21 cellular contexts compared by ENCODE assay signal in the genomic region with DNA sequence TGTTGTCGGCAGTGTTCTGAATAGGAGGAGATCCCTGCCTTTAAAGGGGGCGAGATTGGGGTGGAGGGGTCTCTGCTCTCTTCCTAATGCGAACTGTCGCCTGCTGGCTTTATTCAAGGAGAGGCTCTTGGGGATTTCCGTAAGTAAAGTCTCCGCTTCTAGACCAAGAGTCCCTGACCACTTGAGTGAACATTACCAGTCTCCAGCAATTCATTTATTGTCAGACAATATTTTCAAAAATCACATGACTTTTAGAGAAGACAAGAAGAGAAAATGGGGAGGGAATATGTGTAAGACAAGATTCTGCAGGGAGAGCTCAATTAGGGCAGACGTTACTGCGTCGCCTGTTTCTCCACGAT. TPM values are rescaled to one million over a fixed set of nuclear protein-coding genes. Genes with fewer than 3 reads are reported as not detected.
DNase-seq lines count a peak whose midpoint lies in the region; ATAC-seq, FAIRE-seq and TF ChIP-seq lines count a peak whose summit lies in the region.
"Had no signal": no experiment of that assay in that cellular context is flagged by ENCODE, and none has a peak within 500 bp of the region (broad histone marks: within the 10 kb centered on the region; RNA-seq: fewer than 3 reads in every experiment).

No MANE protein-coding gene starts in this region.

- H3K4me3 Mint-ChIP-seq in mesothelial cell of epicardium: peak overlapping the region; percentile 66
- H3K4me3 Mint-ChIP-seq: stimulated activated effector memory CD8-positive, alpha-beta T cell treated with anti-CD3 and anti-CD28 coated beads, Interleukin-12 subunit alpha, Interleukin-12 subunit beta, amount 100 ng/mL, for 72 hours had no signal

- no peak overlapping the region for H2AK5ac ChIP-seq in H1 (ENCODE audit: low read depth, low read length)

- TF ChIP-seq POLR2A in H1 (IDR thresholded peaks at IDR 0.05; ENCODE audit: control extremely low read depth in 1 of 2, low read depth in 2 of 2, low read length in 2 of 2): no peak

- H3K79me2 ChIP-seq in H1 (ENCODE audit: control insufficient read depth in 1 of 2, insufficient read depth in 2 of 2, low read length in 2 of 2): no peaks in the 10 kb centered on the region

- TF ChIP-seq CTCF in BE2C (IDR thresholded peaks at IDR 0.05; ENCODE audit: low read depth, low read length) (no peak), H1 (IDR thresholded peaks at IDR 0.05; ENCODE audit: control extremely low read depth in 1 of 3, insufficient read depth in 1 of 3, low read depth in 1 of 3, low read length in 3 of 3) (no peak), mesothelial cell of epicardium (IDR thresholded peaks at IDR 0.05; ENCODE audit: unreplicated experiment) (no peak), tibial artery (IDR thresholded peaks at IDR 0.05) (no peak)

- H2BK15ac ChIP-seq in H1 (ENCODE audit: low read length): no peak overlapping the region

- H3K27me3 Mint-ChIP-seq in mesothelial cell of epicardium (ENCODE audit: low read depth): peaks cover 81% of the 10 kb centered on the region

- POLR2A ChIA-PET in H1 (lab: Charles Lee; ENCODE audit: partially characterized antibody): interaction anchor here (0.9 to 1.6 kb wide), 5 partner anchors 18 to 152 kb away, joined by 4 to 5 read pairs (median 5); a partner anchor contains a TSS

- H4K20me1 ChIP-seq in H1 (replicated peaks in 1 of 2; ENCODE audit: control insufficient read depth in 1 of 2, insufficient read depth in 2 of 2, low read length in 2 of 2): no peaks in the 10 kb centered on the region
- H4K20me1 ChIP-seq: BLaER1 had no signal

- no peak for TF ChIP-seq RAD21 in H1 (IDR thresholded peaks at IDR 0.05 in 1 of 2, conservative IDR thresholded peaks at IDR 0.05 in 1 of 2; ENCODE audit: low read depth in 2 of 2, low read length in 2 of 2)

- no peak overlapping the region for H2BK20ac ChIP-seq in H1 (ENCODE audit: low read length)

- H2BK12ac ChIP-seq in H1 (ENCODE audit: low read depth, low read length): no peak overlapping the region

- H3K4me1 ChIP-seq in BE2C (no peaks in the 10 kb centered on the region), HUES48 (ENCODE audit: control insufficient read depth, insufficient read depth, low read length) (peaks cover 8% of the 10 kb centered on the region), H1 (replicated peaks in 1 of 4; ENCODE audit: control insufficient read depth in 3 of 4, insufficient read depth in 4 of 4, low read length in 3 of 4) (peaks cover 0 to 8% (median 3%) of the 10 kb centered on the region in 4 experiments; a peak in 3 of 7 replicates), tibial artery (no peaks in the 10 kb centered on the region)
- H3K4me1 ChIP-seq: BLaER1 had no signal

- H3K27me3 ChIP-seq in BE2C: peaks cover 35% of the 10 kb centered on the region
- peaks cover 65% of the 10 kb centered on the region for H3K27me3 ChIP-seq in HUES48 (ENCODE audit: control insufficient read depth, insufficient read depth, low read length)
- peaks cover 3 to 58% (median 31%) of the 10 kb centered on the region in 4 experiments for H3K27me3 ChIP-seq in H1 (replicated peaks in 1 of 4; ENCODE audit: control insufficient read depth in 3 of 4, extremely low read depth in 1 of 4, insufficient read depth in 3 of 4, low read length in 3 of 4)
- H3K27me3 ChIP-seq in tibial artery: peaks cover 0 to 95% of the 10 kb centered on the region in 2 donors

- H3K36me3 ChIP-seq in BE2C: no peaks in the 10 kb centered on the region
- no peaks in the 10 kb centered on the region for H3K36me3 ChIP-seq in HUES48 (ENCODE audit: control insufficient read depth, insufficient read depth, low read length)
- H3K36me3 ChIP-seq in H1 (ENCODE audit: control insufficient read depth in 2 of 4, insufficient read depth in 4 of 4, low read length in 3 of 4): no peaks in the 10 kb centered on the region
- no peaks in the 10 kb centered on the region for H3K36me3 ChIP-seq in tibial artery
- H3K36me3 ChIP-seq: BLaER1, vagina had no signal

- H2BK5ac ChIP-seq in H1 (ENCODE audit: low read depth, low read length): no peak overlapping the region

- H3K27ac Mint-ChIP-seq in mesothelial cell of epicardium: no peak overlapping the region
- H3K27ac Mint-ChIP-seq: stimulated activated effector memory CD8-positive, alpha-beta T cell treated with anti-CD3 and anti-CD28 coated beads, Interleukin-12 subunit alpha, Interleukin-12 subunit beta, amount 100 ng/mL, for 72 hours had no signal

- no peak overlapping the region for H3K14ac ChIP-seq in H1 (ENCODE audit: insufficient read length)

- peaks cover 18% of the 10 kb centered on the region for H3K23me2 ChIP-seq in H1 (ENCODE audit: low read depth, low read length)

- TF ChIP-seq EP300 in H1 (IDR thresholded peaks at IDR 0.05; ENCODE audit: borderline replicate concordance in 1 of 2, low read depth in 2 of 2, low read length in 2 of 2): no peak

- no peak overlapping the region for H3K18ac ChIP-seq in H1 (ENCODE audit: extremely low read depth, low read length)

- H3K4me3 ChIP-seq in BE2C (ENCODE audit: low read depth, low read length): peak overlapping the region; percentile 51
- peak overlapping the region; percentile 68 for H3K4me3 ChIP-seq in HUES48 (ENCODE audit: low read depth, low read length)
- peak overlapping the region; percentile 45 to 74 (median 68); a peak in 7 of 8 replicates for H3K4me3 ChIP-seq in H1 (ENCODE audit: extremely low read depth in 1 of 4, insufficient read depth in 2 of 4, low read depth in 3 of 4, low read length in 4 of 4)
- H3K4me3 ChIP-seq in tibial artery: no peak overlapping the region
- H3K4me3 ChIP-seq: BLaER1, GM12878, vagina had no signal

- no peaks in the 10 kb centered on the region for H3K9me3 ChIP-seq in BE2C
- no peaks in the 10 kb centered on the region for H3K9me3 ChIP-seq in HUES48 (ENCODE audit: control insufficient read depth, insufficient read depth, low read length)
- no peaks in the 10 kb centered on the region for H3K9me3 ChIP-seq in H1 (ENCODE audit: insufficient read depth in 2 of 2, low read depth in 1 of 2, low read length in 1 of 2)
- H3K9me3 ChIP-seq in tibial artery: peaks cover 0 to 14% (median 11%) of the 10 kb centered on the region in 3 donors
- H3K9me3 ChIP-seq: vagina had no signal

- H2BK120ac ChIP-seq in H1 (replicated peaks; ENCODE audit: low read depth, low read length): no peak overlapping the region

- no peaks in the 10 kb centered on the region for H3K36me3 Mint-ChIP-seq in mesothelial cell of epicardium

- no peaks in the 10 kb centered on the region for H3K79me1 ChIP-seq in H1 (ENCODE audit: low read depth, low read length)

- DNase-seq in BE2C (no peak), H1 (ENCODE audit: low read depth in 1 of 2, low spot score in 2 of 2) (no peak), mesothelial cell of epicardium (ENCODE audit: low spot score in 2 of 2, unreplicated experiment in 2 of 2) (no peak), NCI-H146 treated with DMSO at 0.1 percent for 48 hours (lab: John Stamatoyannopoulos, UW; ENCODE audit: unreplicated experiment) (no peak), tibial artery (no peak), glomerular visceral epithelial cell (ENCODE audit: extremely low spot score) (no peak)
- DNase-seq: DND-41; NCI-H2081 treated with DMSO at 0.1 percent for 48 hours; SHP77 treated with DMSO at 0.1 percent for 48 hours; stimulated activated CD4-positive, alpha-beta T cell treated with anti-CD3 and anti-CD28 coated beads, Interleukin-4, amount 100 ng/mL, for 24 hours had no signal

- 9% methylated on average over 10 of the region's 10 CpGs; no CpG with 5 or more reads in 1 of the 2 experiments for WGBS in H1 (ENCODE audit: extremely low coverage in 1 of 2, insufficient coverage in 1 of 2, insufficient read length in 1 of 2, insufficient replicate concordance in 2 of 2, low coverage in 1 of 2, low lambda C conversion rate in 2 of 2, missing lambda C conversion rate in 1 of 2), 2 experiments

- FAIRE-seq in H1 (lab: Jason Lieb, UNC): no peak
- FAIRE-seq: colon, GM12878, TTC549 had no signal

- no peak overlapping the region for H4K91ac ChIP-seq in H1 (replicated peaks; ENCODE audit: insufficient read length, low read length)

- ATAC-seq in GM18873 (IDR thresholded peaks at IDR 0.05; ENCODE audit: low FRiP score, unreplicated experiment): no peak
- ATAC-seq: activated naive CD4-positive, alpha-beta T cell treated with anti-CD3 and anti-CD28 coated beads, Interleukin-2, amount 50 U/mL, for 72 hours; stimulated activated effector memory CD8-positive, alpha-beta T cell treated with anti-CD3 and anti-CD28 coated beads, Interleukin-12 subunit alpha, Interleukin-12 subunit beta, amount 100 ng/mL, for 72 hours had no signal

- peaks cover 35% of the 10 kb centered on the region for H3K4me1 Mint-ChIP-seq in mesothelial cell of epicardium

- no peak overlapping the region for H3K23ac ChIP-seq in H1 (ENCODE audit: insufficient read length)

- intact Hi-C loops in tibial artery (cut with DNase I; ENCODE audit: low total_unique reads): no loop called here

- no peak overlapping the region for H3K27ac ChIP-seq in HUES48 (ENCODE audit: low read depth, low read length)
- H3K27ac ChIP-seq in H1 (ENCODE audit: low read depth, low read length): no peak overlapping the region
- no peak overlapping the region for H3K27ac ChIP-seq in tibial artery
- H3K27ac ChIP-seq: BLaER1, vagina had no signal

- peak overlapping the region; percentile 55; the same call in 1 of the 2 replicates for H2AFZ ChIP-seq in H1 (ENCODE audit: low read length)

- H4K8ac ChIP-seq in H1 (ENCODE audit: extremely low read depth, insufficient read depth, low read length): no peak overlapping the region

- H3K9me3 Mint-ChIP-seq in mesothelial cell of epicardium: no peaks in the 10 kb centered on the region

- no peak overlapping the region for H3K4ac ChIP-seq in H1 (replicated peaks; ENCODE audit: insufficient read length, low read depth, low read length)

- H3K9ac ChIP-seq in HUES48 (ENCODE audit: low read depth, low read length) (no peak overlapping the region), H1 (replicated peaks in 1 of 4; ENCODE audit: extremely low read depth in 1 of 4, low read depth in 3 of 4, low read length in 3 of 4) (peak overlapping the region in 1 of 4 experiments; percentile 41; a peak in 1 of 7 replicates)
- H3K9ac ChIP-seq: BLaER1 had no signal

- CTCF ChIA-PET in H1 (lab: Charles Lee; ENCODE audit: partially characterized antibody): interaction anchor here (0.7 to 1.9 kb wide), 5 partner anchors 12 to 66 kb away, joined by 3 to 7 read pairs (median 3); no protein-coding TSS in a partner anchor

- peak overlapping the region; percentile 93 to 96 for H3K4me2 ChIP-seq in H1 (ENCODE audit: insufficient read depth in 1 of 2, low read depth in 2 of 2, low read length in 2 of 2)
- H3K4me2 ChIP-seq: BLaER1 had no signal

- no peak overlapping the region for H4K5ac ChIP-seq in H1 (ENCODE audit: insufficient read length, low read depth, low read length)

- no peak overlapping the region for H3K56ac ChIP-seq in H1 (replicated peaks; ENCODE audit: insufficient read length, low read depth, low read length)

RNA-seq across cellular contexts. Expression of a gene that starts 21.2 kb away (rescaled TPM):
- polyA plus RNA-seq in BE2C (2012; ENCODE audit: insufficient read depth, insufficient read length, low read depth): not detected
- 0.09 and 0.17 TPM in 2 replicates for total RNA-seq in H1 (2021; fragmentation: NEBNext Ultra II Directional; extraction: Animal tissue kit (Norgen Biotek cat#: 25700))
- 0.05 TPM in 2 replicates for polyA plus RNA-seq in H1 (2011; rRNA removed)
- polyA plus RNA-seq in H1 (2011; cell fraction: cytosol; rRNA removed): 0.03 TPM
- polyA plus RNA-seq in H1 (2011; cell fraction: nucleus; rRNA removed): 0.13 TPM
- 0.05 to 0.11 TPM in 2 of 4 replicates, not detected in the others for polyA plus RNA-seq in H1 (2012, experiment 1 of 2)
- polyA plus RNA-seq in H1 (2012, experiment 2 of 2): 0.09 TPM
- polyA plus RNA-seq in H1 (2013, experiment 1 of 2): 0.08 TPM
- polyA plus RNA-seq in H1 (2013, experiment 2 of 2): 0.11 TPM
- 0.16 TPM in 1 of 2 replicates, not detected in the other for polyA minus RNA-seq in H1 (2011; rRNA and poly(A)+ RNA removed)
- not detected for polyA minus RNA-seq in H1 (2011; cell fraction: cytosol; rRNA and poly(A)+ RNA removed)
- polyA minus RNA-seq in H1 (2011; cell fraction: nucleus; rRNA and poly(A)+ RNA removed): not detected
- 0.07 TPM in 1 of 3 replicates, not detected in the others for total RNA-seq in mesothelial cell of epicardium
- total RNA-seq: activated naive CD4-positive, alpha-beta T cell treated with anti-CD3 and anti-CD28 coated beads, Interleukin-2, amount 50 U/mL, for 72 hours; GM12878; M059J; renal cortical epithelial cell; vagina had no signal

RNA-seq across cellular contexts. Expression of a gene that starts 43.3 kb away (rescaled TPM):
- polyA plus RNA-seq in BE2C (2012; ENCODE audit: insufficient read depth, insufficient read length, low read depth): not detected
- total RNA-seq in H1 (2021; fragmentation: NEBNext Ultra II Directional; extraction: Animal tissue kit (Norgen Biotek cat#: 25700)): 19.2 and 20.2 TPM in 2 replicates
- 38.9 and 39.6 TPM in 2 replicates for polyA plus RNA-seq in H1 (2011; rRNA removed)
- polyA plus RNA-seq in H1 (2011; cell fraction: cytosol; rRNA removed): 48.8 TPM
- 23.7 TPM for polyA plus RNA-seq in H1 (2011; cell fraction: nucleus; rRNA removed)
- 15.7 to 20.6 TPM (median 19.8 TPM) in 4 replicates for polyA plus RNA-seq in H1 (2012, experiment 1 of 2)
- 23.1 TPM for polyA plus RNA-seq in H1 (2012, experiment 2 of 2)
- polyA plus RNA-seq in H1 (2013, experiment 1 of 2): 15.2 TPM
- 16.0 TPM for polyA plus RNA-seq in H1 (2013, experiment 2 of 2)
- polyA minus RNA-seq in H1 (2011; rRNA and poly(A)+ RNA removed): 27.4 and 34.3 TPM in 2 replicates
- polyA minus RNA-seq in H1 (2011; cell fraction: cytosol; rRNA and poly(A)+ RNA removed): 5.1 TPM
- polyA minus RNA-seq in H1 (2011; cell fraction: nucleus; rRNA and poly(A)+ RNA removed): 11.7 TPM
- 16.2 to 20.6 TPM (median 19.1 TPM) in 3 replicates for total RNA-seq in mesothelial cell of epicardium

Comparison
In these comparisons a context has a peak if more than half of its experiments do, and no peak if none do; other contexts are left out.
1. H3K4me3 ChIP-seq: peak in BE2C (single experiment), HUES48 (single experiment) and H1 (4 of 4); none in tibial artery (0 of 2).